In genomic region chr2:210169871-210170441, GRCh38 we compare ENCODE assay signal across 8 cellular contexts. TPM values are rescaled to one million over a fixed set of nuclear protein-coding genes. Genes with fewer than 3 reads are reported as not detected.
A peak's percentile ranks its signal among the peaks of the same experiment; 100 is the strongest.
DNase-seq lines count a peak whose midpoint lies in the region; ATAC-seq and TF ChIP-seq lines count a peak whose summit lies in the region.

No MANE protein-coding gene starts in this region.

- H3K27ac Mint-ChIP-seq in neural crest cell (ENCODE audit: unreplicated experiment) = peak overlapping the region; percentile 98

- TF ChIP-seq CTCF in AG09309 (IDR thresholded peaks at IDR 0.05; ENCODE audit: control insufficient read depth, insufficient read depth, low read depth, low read length, missing control alignments) (no peak), neural crest cell (conservative IDR thresholded peaks at IDR 0.05) (no peak)

- no peaks in the 10 kb centered on the region for H3K9me3 ChIP-seq in SK-N-MC (ENCODE audit: low read depth, low read length)

- H3K4me1 Mint-ChIP-seq in neural crest cell = peaks cover 28% of the 10 kb centered on the region

- H3K4me3 Mint-ChIP-seq in neural crest cell = peak overlapping the region; percentile 99

- H3K36me3 Mint-ChIP-seq in neural crest cell (ENCODE audit: low read depth) = no peaks in the 10 kb centered on the region

- peak; percentile 64 for DNase-seq in AG09309 (ENCODE audit: low read depth)
- no peak for DNase-seq in SK-N-MC (ENCODE audit: low read depth, low spot score)
- no peak for DNase-seq in epithelial cell of prostate (ENCODE audit: low read depth, low spot score)
- no peak for DNase-seq in neural crest cell (ENCODE audit: low read depth, low spot score)
- DNase-seq in NCI-H1417 treated with DMSO at 0.1 percent for 48 hours (lab: John Stamatoyannopoulos, UW) = no peak
- DNase-seq in NCI-H1930 (lab: John Stamatoyannopoulos, UW) = no peak

- peak overlapping the region; percentile 85 for H3K9ac ChIP-seq in SK-N-MC (ENCODE audit: insufficient read length)

- peaks cover 3% of the 10 kb centered on the region for H3K27me3 Mint-ChIP-seq in neural crest cell (ENCODE audit: low read depth)

- H3K27ac ChIP-seq in SK-N-MC (peak overlapping the region; percentile 94), epithelial cell of prostate (peak overlapping the region; percentile 95)

- peak overlapping the region; percentile 68 for H3K4me3 ChIP-seq in AG09309 (ENCODE audit: control insufficient read depth, low read depth, low read length)
- H3K4me3 ChIP-seq in SK-N-MC = peak overlapping the region; percentile 95

- ATAC-seq in GM18867 (IDR thresholded peaks at IDR 0.05; ENCODE audit: unreplicated experiment) = peak; percentile 23
- ATAC-seq in HG03432 (IDR thresholded peaks at IDR 0.05; ENCODE audit: unreplicated experiment) = peak; percentile 25

- no peaks in the 10 kb centered on the region for H3K36me3 ChIP-seq in SK-N-MC (ENCODE audit: insufficient read depth, low read length)

- no peaks in the 10 kb centered on the region for H3K9me3 Mint-ChIP-seq in neural crest cell

RNA-seq across cellular contexts. Expression of gene KANSL1L, which starts 1.3 kb away (rescaled TPM):
- 18.3 and 19.2 TPM in 2 replicates for total RNA-seq in neural crest cell

RNA-seq across cellular contexts. Expression of gene ACADL, which starts 55.3 kb away (rescaled TPM):
- total RNA-seq in neural crest cell = 0.35 TPM in 1 of 2 replicates, not detected in the other
